In genomic region chr4:702618-703048, GRCh38 we compare ENCODE assay signal across 24 cellular contexts. TPM values are rescaled to one million over a fixed set of nuclear protein-coding genes. Genes with fewer than 3 reads are reported as not detected.
DNase-seq lines count a peak whose midpoint lies in the region; ATAC-seq, FAIRE-seq and TF ChIP-seq lines count a peak whose summit lies in the region.
"Had no signal": no experiment of that assay in that cellular context is flagged by ENCODE, and none has a peak within 500 bp of the region (broad histone marks: within the 10 kb centered on the region; RNA-seq: fewer than 3 reads in every experiment).

No MANE protein-coding gene starts in this region.

- POLR2A ChIA-PET in CD4-positive, alpha-beta T cell (lab: Charles Lee), result no interaction called here
- POLR2A ChIA-PET in K562 (lab: Yijun Ruan, JAX), result interaction anchor here (0.6 to 1.4 kb wide), 3 partner anchors 8 to 291 kb away, joined by 3 read pairs; no protein-coding TSS in a partner anchor
- POLR2A ChIA-PET in activated CD4-positive, alpha-beta T cell treated with anti-CD3 and anti-CD28 coated beads for 36 hours (lab: Charles Lee), result no interaction called here

- TF ChIP-seq POLR2A in K562 (conservative IDR thresholded peaks at IDR 0.05) (no peak), spleen (IDR thresholded peaks at IDR 0.05) (no peak)

- no peak overlapping the region for H2BK120ac ChIP-seq in mesenchymal stem cell (ENCODE audit: low read depth, low read length)

- H4K8ac ChIP-seq in mesenchymal stem cell (ENCODE audit: low read length), result no peak overlapping the region

- H3K4me3 ChIP-seq in K562, result no peak overlapping the region
- H3K4me3 ChIP-seq in mesenchymal stem cell (ENCODE audit: insufficient read depth in 1 of 2, low read depth in 1 of 2, low read length in 2 of 2), result no peak overlapping the region
- H3K4me3 ChIP-seq in spleen, result no peak overlapping the region
- H3K4me3 ChIP-seq: BLaER1 treated with 17β-estradiol and CSF1 and Interleukin-3, amounts not matched to agents 10 nM and 100 nM; GM23338; MG63 had no signal

- peak overlapping the region; percentile 38 for H3K4me3 Mint-ChIP-seq in CD4-positive, alpha-beta T cell
- no peak overlapping the region for H3K4me3 Mint-ChIP-seq in stimulated activated effector memory CD8-positive, alpha-beta T cell treated with anti-CD3 and anti-CD28 coated beads, Interleukin-12 subunit alpha, Interleukin-12 subunit beta, amount 100 ng/mL, for 72 hours
- H3K4me3 Mint-ChIP-seq in activated CD4-positive, alpha-beta T cell treated with anti-CD3 and anti-CD28 coated beads for 36 hours, result no peak overlapping the region
- H3K4me3 Mint-ChIP-seq: GM23338 had no signal

- peaks cover 9% of the 10 kb centered on the region for H3K4me1 Mint-ChIP-seq in CD4-positive, alpha-beta T cell (ENCODE audit: low read depth)
- H3K4me1 Mint-ChIP-seq in stimulated activated effector memory CD8-positive, alpha-beta T cell treated with anti-CD3 and anti-CD28 coated beads, Interleukin-12 subunit alpha, Interleukin-12 subunit beta, amount 100 ng/mL, for 72 hours, result peaks cover 26% of the 10 kb centered on the region
- peaks cover 10% of the 10 kb centered on the region for H3K4me1 Mint-ChIP-seq in activated CD4-positive, alpha-beta T cell treated with anti-CD3 and anti-CD28 coated beads for 36 hours

- DNase-seq in CD4-positive, alpha-beta T cell, result no peak
- DNase-seq in K562 (ENCODE audit: extremely low read depth in 1 of 4, low spot score in 3 of 4) (peak; percentile 81 to 90 (median 85)), mesenchymal stem cell (no peak), spleen (peak; percentile 72)
- no peak for DNase-seq in stimulated activated effector memory CD8-positive, alpha-beta T cell treated with anti-CD3 and anti-CD28 coated beads, Interleukin-12 subunit alpha, Interleukin-12 subunit beta, amount 100 ng/mL, for 72 hours (ENCODE audit: low spot score in 2 of 2)
- DNase-seq in activated CD4-positive, alpha-beta T cell treated with anti-CD3 and anti-CD28 coated beads for 36 hours, result no peak
- DNase-seq: Calu3; CD8-positive, alpha-beta memory T cell; DMS153; Kasumi-1; MG63; NCI-H1417 treated with DMSO at 0.1 percent for 48 hours; NCI-H187; NK-92 treated with Interleukin-12 subunit alpha and Interleukin-12 subunit beta, amount 100 ng/mL, for 24 hours; SIG-M5; SK-N-SH had no signal

- CTCF ChIA-PET in CD4-positive, alpha-beta T cell (lab: Charles Lee), result no interaction called here
- CTCF ChIA-PET in K562 (lab: Yijun Ruan, JAX; ENCODE audit: low intra/inter-chr PET ratio), result no interaction called here
- CTCF ChIA-PET in activated CD4-positive, alpha-beta T cell treated with anti-CD3 and anti-CD28 coated beads for 36 hours (lab: Charles Lee), result no interaction called here

- no peaks in the 10 kb centered on the region for H3K36me3 ChIP-seq in K562 (ENCODE audit: control insufficient read depth, insufficient read depth, low read length)
- no peaks in the 10 kb centered on the region for H3K36me3 ChIP-seq in mesenchymal stem cell (ENCODE audit: control insufficient read depth in 1 of 2, insufficient read depth in 2 of 2, low read depth in 1 of 2, low read length in 2 of 2)
- H3K36me3 ChIP-seq in spleen, result no peaks in the 10 kb centered on the region
- H3K36me3 ChIP-seq: BLaER1 treated with 17β-estradiol and CSF1 and Interleukin-3, amounts not matched to agents 10 nM and 100 nM; MG63 had no signal

- no peak overlapping the region for H3K14ac ChIP-seq in mesenchymal stem cell (ENCODE audit: low read length in 2 of 2)

- H3K9me3 ChIP-seq in CD4-positive, alpha-beta T cell (ENCODE audit: control insufficient read depth, low read length), result no peaks in the 10 kb centered on the region
- H3K9me3 ChIP-seq in K562 (replicated peaks; ENCODE audit: control insufficient read depth, insufficient read depth, low read depth, low read length) (no peaks in the 10 kb centered on the region), mesenchymal stem cell (ENCODE audit: control insufficient read depth, low read length) (no peaks in the 10 kb centered on the region), spleen (no peaks in the 10 kb centered on the region)
- H3K9me3 ChIP-seq: MG63, SK-N-SH had no signal

- peaks cover 4% of the 10 kb centered on the region for H3K9me1 ChIP-seq in K562 (ENCODE audit: control insufficient read depth, insufficient read depth, low read length)

- H2BK5ac ChIP-seq in mesenchymal stem cell (ENCODE audit: low read depth, low read length, poor library complexity, severe bottlenecking), result no peak overlapping the region

- FAIRE-seq in K562 (lab: Jason Lieb, UNC), result peak; percentile 79
- FAIRE-seq: GM12891 had no signal

- peaks cover 17% of the 10 kb centered on the region for H3K79me2 ChIP-seq in K562 (ENCODE audit: control insufficient read depth, insufficient read depth, low read length)

- no peak overlapping the region for H3K18ac ChIP-seq in mesenchymal stem cell (ENCODE audit: low read depth in 1 of 2, low read length in 2 of 2)

- H3K4me1 ChIP-seq in K562 (replicated peaks in 1 of 2; ENCODE audit: control insufficient read depth in 2 of 2, insufficient read depth in 2 of 2, low read length in 2 of 2) (peaks cover 29 to 77% of the 10 kb centered on the region in 2 experiments; a peak in 4 of 5 replicates), mesenchymal stem cell (ENCODE audit: control insufficient read depth, insufficient read depth, low read depth, low read length) (peaks cover 19% of the 10 kb centered on the region), spleen (peaks cover 10 to 62% (median 30%) of the 10 kb centered on the region in 6 donors)

- no peak overlapping the region for H3K27ac ChIP-seq in CD4-positive, alpha-beta T cell (ENCODE audit: low read depth, low read length)
- H3K27ac ChIP-seq in K562 (ENCODE audit: extremely low read depth, low read depth, low read length) (peak overlapping the region; percentile 74), mesenchymal stem cell (ENCODE audit: low read length, poor library complexity, severe bottlenecking) (no peak overlapping the region), spleen (no peak overlapping the region)
- H3K27ac ChIP-seq: RWPE1 had no signal

- in situ Hi-C loops in K562 (cut with MboI), result no loop called here

- H3K79me1 ChIP-seq in mesenchymal stem cell (replicated peaks; ENCODE audit: low read length, poor library complexity, severe bottlenecking), result peaks cover 3% of the 10 kb centered on the region

- H3K27me3 ChIP-seq in CD4-positive, alpha-beta T cell (ENCODE audit: control insufficient read depth, insufficient read depth, low read length), result no peaks in the 10 kb centered on the region
- H3K27me3 ChIP-seq in K562 (ENCODE audit: control insufficient read depth in 2 of 2, insufficient read depth in 2 of 2, low read length in 2 of 2), result no peaks in the 10 kb centered on the region
- peaks cover 0 to 15% of the 10 kb centered on the region in 2 experiments for H3K27me3 ChIP-seq in mesenchymal stem cell (ENCODE audit: control insufficient read depth in 1 of 2, insufficient read depth in 1 of 2, low read length in 2 of 2)
- H3K27me3 ChIP-seq in spleen (replicated peaks in 1 of 7), result no peaks in the 10 kb centered on the region
- H3K27me3 ChIP-seq: BLaER1 treated with 17β-estradiol and CSF1 and Interleukin-3, amounts not matched to agents 10 nM and 100 nM; MG63 had no signal

- no peak overlapping the region for H3K4ac ChIP-seq in mesenchymal stem cell (ENCODE audit: low read depth in 1 of 2, low read length in 2 of 2)

- intact Hi-C loops in CD4-positive, alpha-beta T cell (cut with DNase I, micrococcal nuclease), result no loop called here
- intact Hi-C loops in K562 (cut with micrococcal nuclease) (no loop called here), spleen (cut with DNase I; ENCODE audit: low total_unique reads) (no loop called here)
- intact Hi-C loops in activated CD4-positive, alpha-beta T cell treated with anti-CD3 and anti-CD28 coated beads for 36 hours (cut with DNase I, micrococcal nuclease), result loop anchor here in 1 of 2 experiments (10.0 kb wide), 1 partner anchor 882 kb away; no protein-coding TSS in a partner anchor

- peak overlapping the region; percentile 69 for H3K4me2 ChIP-seq in K562 (ENCODE audit: insufficient read depth, low read length)
- H3K4me2 ChIP-seq in mesenchymal stem cell (ENCODE audit: low read length, poor library complexity, severe bottlenecking), result no peak overlapping the region
- H3K4me2 ChIP-seq: BLaER1 treated with 17β-estradiol and CSF1 and Interleukin-3, amounts not matched to agents 10 nM and 100 nM; GM23338; SK-N-SH had no signal

- no peak overlapping the region for H2AK5ac ChIP-seq in mesenchymal stem cell (ENCODE audit: low read length, severe bottlenecking)

- BruUV-seq in K562 (replicated peaks; lab: Mats Ljungman, UMichigan), result no TSS peak

- TF ChIP-seq RAD21 in K562 (CRISPR knock-in tag; conservative IDR thresholded peaks at IDR 0.05 in 1 of 2, IDR thresholded peaks at IDR 0.05 in 1 of 2), result no peak

- H3K27ac Mint-ChIP-seq in CD4-positive, alpha-beta T cell, result no peak overlapping the region
- no peak overlapping the region for H3K27ac Mint-ChIP-seq in stimulated activated effector memory CD8-positive, alpha-beta T cell treated with anti-CD3 and anti-CD28 coated beads, Interleukin-12 subunit alpha, Interleukin-12 subunit beta, amount 100 ng/mL, for 72 hours
- no peak overlapping the region for H3K27ac Mint-ChIP-seq in activated CD4-positive, alpha-beta T cell treated with anti-CD3 and anti-CD28 coated beads for 36 hours
- H3K27ac Mint-ChIP-seq: GM23338 had no signal

- peak overlapping the region; percentile 63 to 81; a peak in 3 of 4 replicates for H3K9ac ChIP-seq in K562 (ENCODE audit: insufficient read depth in 1 of 2, low read depth in 2 of 2, low read length in 2 of 2)
- H3K9ac ChIP-seq in mesenchymal stem cell (ENCODE audit: low read length), result no peak overlapping the region
- H3K9ac ChIP-seq: BLaER1 treated with 17β-estradiol and CSF1 and Interleukin-3, amounts not matched to agents 10 nM and 100 nM; SK-N-SH had no signal

- no peak overlapping the region for H2BK15ac ChIP-seq in mesenchymal stem cell (ENCODE audit: low read depth, poor library complexity, severe bottlenecking)

- H3K36me3 Mint-ChIP-seq in CD4-positive, alpha-beta T cell (ENCODE audit: low read depth), result no peaks in the 10 kb centered on the region
- H3K36me3 Mint-ChIP-seq in stimulated activated effector memory CD8-positive, alpha-beta T cell treated with anti-CD3 and anti-CD28 coated beads, Interleukin-12 subunit alpha, Interleukin-12 subunit beta, amount 100 ng/mL, for 72 hours, result peaks cover 7% of the 10 kb centered on the region
- H3K36me3 Mint-ChIP-seq in activated CD4-positive, alpha-beta T cell treated with anti-CD3 and anti-CD28 coated beads for 36 hours (ENCODE audit: low read depth), result no peaks in the 10 kb centered on the region

- no peak overlapping the region for H2BK12ac ChIP-seq in mesenchymal stem cell (ENCODE audit: low read length in 2 of 2)

- WGBS in K562 (ENCODE audit: insufficient coverage, low coverage, missing lambda C conversion rate), result 2% methylated on average over 7 of the region's 7 CpGs
- 73% methylated on average over 7 of the region's 7 CpGs for WGBS in mesenchymal stem cell
- WGBS in spleen, 5 donors, result 78 to 88% (median 82%) methylated on average over 7 of the region's 7 CpGs

- no peaks in the 10 kb centered on the region for H3K9me3 Mint-ChIP-seq in CD4-positive, alpha-beta T cell
- H3K9me3 Mint-ChIP-seq in stimulated activated effector memory CD8-positive, alpha-beta T cell treated with anti-CD3 and anti-CD28 coated beads, Interleukin-12 subunit alpha, Interleukin-12 subunit beta, amount 100 ng/mL, for 72 hours, result no peaks in the 10 kb centered on the region
- H3K9me3 Mint-ChIP-seq in activated CD4-positive, alpha-beta T cell treated with anti-CD3 and anti-CD28 coated beads for 36 hours (ENCODE audit: low read depth), result no peaks in the 10 kb centered on the region
- H3K9me3 Mint-ChIP-seq: CD8-positive, alpha-beta memory T cell; GM23338 had no signal

- no peak for ATAC-seq in CD4-positive, alpha-beta T cell (ENCODE audit: poor library complexity)
- ATAC-seq in K562 (peak; percentile 60), HG03439 (IDR thresholded peaks at IDR 0.05; ENCODE audit: unreplicated experiment) (no peak)
- no peak for ATAC-seq in stimulated activated effector memory CD8-positive, alpha-beta T cell treated with anti-CD3 and anti-CD28 coated beads, Interleukin-12 subunit alpha, Interleukin-12 subunit beta, amount 100 ng/mL, for 72 hours
- no peak for ATAC-seq in activated CD4-positive, alpha-beta T cell treated with anti-CD3 and anti-CD28 coated beads for 36 hours
- ATAC-seq: GM23338, HCT116 had no signal

- H4K91ac ChIP-seq in mesenchymal stem cell (ENCODE audit: low read length), result peak overlapping the region; percentile 20

- H2AFZ ChIP-seq in K562 (ENCODE audit: low read depth, low read length) (peak overlapping the region; percentile 83), mesenchymal stem cell (ENCODE audit: low read depth, low read length) (no peak overlapping the region)
- H2AFZ ChIP-seq: GM23338 had no signal

- no peak; the same call in 1 of the 2 replicates for TF ChIP-seq EP300 in K562 (IDR thresholded peaks at IDR 0.05; ENCODE audit: low read length)

- no peak overlapping the region for H3K23ac ChIP-seq in mesenchymal stem cell (ENCODE audit: low read length in 2 of 2)

- H4K20me1 ChIP-seq in K562 (replicated peaks; ENCODE audit: control insufficient read depth, insufficient read depth, low read length), result no peaks in the 10 kb centered on the region

- TF ChIP-seq CTCF in CD4-positive, alpha-beta T cell (IDR thresholded peaks at IDR 0.05), result no peak
- TF ChIP-seq CTCF in K562 (IDR thresholded peaks at IDR 0.05 in 2 of 3, conservative IDR thresholded peaks at IDR 0.05 in 1 of 3; ENCODE audit: insufficient read depth in 2 of 3, low read depth in 1 of 3, low read length in 3 of 3), result no peak
- TF ChIP-seq CTCF in spleen (IDR thresholded peaks at IDR 0.05 in 8 of 11, conservative IDR thresholded peaks at IDR 0.05 in 3 of 11), result no peak

- no peaks in the 10 kb centered on the region for H3K27me3 Mint-ChIP-seq in CD4-positive, alpha-beta T cell
- H3K27me3 Mint-ChIP-seq in activated CD4-positive, alpha-beta T cell treated with anti-CD3 and anti-CD28 coated beads for 36 hours, result no peaks in the 10 kb centered on the region
- H3K27me3 Mint-ChIP-seq: CD8-positive, alpha-beta memory T cell had no signal

RNA-seq across cellular contexts. Expression of gene PCGF3, which starts 3.0 kb away (rescaled TPM):
- 10 to 100 TPM; 45.1 to 48.6 TPM for total RNA-seq in CD4-positive, alpha-beta T cell
- total RNA-seq in K562 (2011; cell fraction: chromatin; rRNA removed; ENCODE audit: low replicate concordance), result 122 and 175 TPM in 2 replicates
- 123 and 128 TPM in 2 replicates for total RNA-seq in K562 (2011; cell fraction: nucleolus; rRNA removed)
- 119 and 129 TPM in 2 replicates for total RNA-seq in K562 (2011; cell fraction: nucleoplasm; rRNA removed)
- total RNA-seq in K562 (2014; rRNA removed) (31.3 and 39.9 TPM in 2 replicates), K562 (2014; rRNA removed; fragmentation: Illumina TruSeq; extraction: Trizol) (13.3 and 14.7 TPM in 2 replicates), K562 (2015; rRNA removed; fragmentation: Illumina TruSeq; extraction: Trizol) (19.1 and 20.3 TPM in 2 replicates), K562 (2021) (39.6 and 46.1 TPM in 2 replicates), spleen (100 to 1,000 TPM in 1 of 7 donors, 10 to 100 TPM in 6; 52.0 to 102 (median 80.3) TPM)
- polyA plus RNA-seq in K562 (2011; rRNA removed) (37.2 and 42.2 TPM in 2 replicates), K562 (2014; fragmentation: Illumina TruSeq; extraction: Trizol) (18.9 and 20.4 TPM in 2 replicates), K562 (2014; fragmentation: Nextera tagmentation; extraction: Ambion mirVana) (1 to 10 TPM; 2.6 to 4.3 TPM), K562 (2014; rRNA removed) (40.1 and 40.2 TPM in 2 replicates), spleen (10 to 100 TPM; 29.7 to 84.2 (median 53.3) TPM)
- 35.7 and 39.0 TPM in 2 replicates for polyA plus RNA-seq in K562 (2011; cell fraction: cytosol; rRNA removed)
- 197 and 242 TPM in 2 replicates for polyA plus RNA-seq in K562 (2011; cell fraction: nucleus; rRNA removed)
- polyA plus RNA-seq in K562 (2012), result 22.9 and 34.4 TPM in 2 replicates
- 25.9 and 30.6 TPM in 2 replicates for polyA minus RNA-seq in K562 (2011; rRNA and poly(A)+ RNA removed)
- 22.7 and 34.9 TPM in 2 replicates for polyA minus RNA-seq in K562 (2011; cell fraction: cytosol; rRNA and poly(A)+ RNA removed)
- 74.0 and 79.4 TPM in 2 replicates for polyA minus RNA-seq in K562 (2011; cell fraction: nucleus; rRNA and poly(A)+ RNA removed)
- polyA plus RNA-seq in mesenchymal stem cell (2013, experiment 1 of 2), result 33.6 TPM
- 32.1 TPM for polyA plus RNA-seq in mesenchymal stem cell (2013, experiment 2 of 2)
- 10 to 100 TPM; 20.6 to 22.5 TPM for total RNA-seq in activated CD4-positive, alpha-beta T cell treated with anti-CD3 and anti-CD28 coated beads for 36 hours

RNA-seq across cellular contexts. Expression of gene SLC49A3, which starts 13.7 kb away (rescaled TPM):
- under 1 TPM; 0.22 to 0.91 TPM for total RNA-seq in CD4-positive, alpha-beta T cell
- not detected in 2 replicates for total RNA-seq in K562 (2011; cell fraction: chromatin; rRNA removed; ENCODE audit: low replicate concordance)
- total RNA-seq in K562 (2011; cell fraction: nucleolus; rRNA removed), result 0.39 TPM in 1 of 2 replicates, not detected in the other
- 0.61 TPM in 1 of 2 replicates, not detected in the other for total RNA-seq in K562 (2011; cell fraction: nucleoplasm; rRNA removed)
- total RNA-seq in K562 (2014; rRNA removed) (not detected in 2 replicates), K562 (2014; rRNA removed; fragmentation: Illumina TruSeq; extraction: Trizol) (not detected in 2 replicates), K562 (2015; rRNA removed; fragmentation: Illumina TruSeq; extraction: Trizol) (not detected in 2 replicates), K562 (2021) (0.24 and 0.29 TPM in 2 replicates), spleen (10 to 100 TPM; 11.2 to 28.8 (median 21.2) TPM)
- polyA plus RNA-seq in K562 (2011; rRNA removed) (not detected in 2 replicates), K562 (2014; fragmentation: Illumina TruSeq; extraction: Trizol) (not detected in 2 replicates), K562 (2014; fragmentation: Nextera tagmentation; extraction: Ambion mirVana) (not detected), K562 (2014; rRNA removed) (0.18 and 0.41 TPM in 2 replicates), spleen (10 to 100 TPM in 2 of 3 donors, 1 to 10 TPM in 1; 5.6 to 19.3 (median 11.7) TPM)
- 0.03 and 0.22 TPM in 2 replicates for polyA plus RNA-seq in K562 (2011; cell fraction: cytosol; rRNA removed)
- 0.25 and 0.55 TPM in 2 replicates for polyA plus RNA-seq in K562 (2011; cell fraction: nucleus; rRNA removed)
- polyA plus RNA-seq in K562 (2012), result 0.21 and 0.30 TPM in 2 replicates
- not detected in 2 replicates for polyA minus RNA-seq in K562 (2011; rRNA and poly(A)+ RNA removed)
- polyA minus RNA-seq in K562 (2011; cell fraction: cytosol; rRNA and poly(A)+ RNA removed), result not detected in 2 replicates
- polyA minus RNA-seq in K562 (2011; cell fraction: nucleus; rRNA and poly(A)+ RNA removed), result not detected in 2 replicates
- polyA plus RNA-seq in mesenchymal stem cell (2013, experiment 1 of 2), result 1.4 TPM
- 1.3 TPM for polyA plus RNA-seq in mesenchymal stem cell (2013, experiment 2 of 2)
- under 1 TPM; 0.09 to 0.39 TPM for total RNA-seq in activated CD4-positive, alpha-beta T cell treated with anti-CD3 and anti-CD28 coated beads for 36 hours
- total RNA-seq: G401, NCI-H460 had no signal

RNA-seq across cellular contexts. Expression of gene MYL5, which starts 28.3 kb away (rescaled TPM):
- total RNA-seq in CD4-positive, alpha-beta T cell, result 10 to 100 TPM; 25.3 to 29.2 TPM
- 13.3 and 32.0 TPM in 2 replicates for total RNA-seq in K562 (2011; cell fraction: chromatin; rRNA removed; ENCODE audit: low replicate concordance)
- 19.7 and 19.9 TPM in 2 replicates for total RNA-seq in K562 (2011; cell fraction: nucleolus; rRNA removed)
- total RNA-seq in K562 (2011; cell fraction: nucleoplasm; rRNA removed), result 9.6 and 13.4 TPM in 2 replicates
- total RNA-seq in K562 (2014; rRNA removed) (4.9 and 6.2 TPM in 2 replicates), K562 (2014; rRNA removed; fragmentation: Illumina TruSeq; extraction: Trizol) (2.6 and 3.1 TPM in 2 replicates), K562 (2015; rRNA removed; fragmentation: Illumina TruSeq; extraction: Trizol) (5.1 and 5.9 TPM in 2 replicates), K562 (2021) (9.1 and 10.0 TPM in 2 replicates), spleen (10 to 100 TPM in 6 of 7 donors, 1 to 10 TPM in 1; 9.2 to 28.2 (median 14.6) TPM)
- polyA plus RNA-seq in K562 (2011; rRNA removed) (3.8 and 4.1 TPM in 2 replicates), K562 (2014; fragmentation: Illumina TruSeq; extraction: Trizol) (3.4 and 5.5 TPM in 2 replicates), K562 (2014; fragmentation: Nextera tagmentation; extraction: Ambion mirVana) (1 to 10 TPM; 1.4 TPM), K562 (2014; rRNA removed) (6.0 and 6.9 TPM in 2 replicates), spleen (10 to 100 TPM; 18.9 to 32.6 (median 20.0) TPM)
- polyA plus RNA-seq in K562 (2011; cell fraction: cytosol; rRNA removed), result 2.8 TPM in 2 replicates
- polyA plus RNA-seq in K562 (2011; cell fraction: nucleus; rRNA removed), result 18.2 and 29.5 TPM in 2 replicates
- 9.3 and 13.7 TPM in 2 replicates for polyA plus RNA-seq in K562 (2012)
- 3.1 and 4.0 TPM in 2 replicates for polyA minus RNA-seq in K562 (2011; rRNA and poly(A)+ RNA removed)
- polyA minus RNA-seq in K562 (2011; cell fraction: cytosol; rRNA and poly(A)+ RNA removed), result 0.76 and 1.5 TPM in 2 replicates
- 11.0 and 13.6 TPM in 2 replicates for polyA minus RNA-seq in K562 (2011; cell fraction: nucleus; rRNA and poly(A)+ RNA removed)
- 15.0 TPM for polyA plus RNA-seq in mesenchymal stem cell (2013, experiment 1 of 2)
- polyA plus RNA-seq in mesenchymal stem cell (2013, experiment 2 of 2), result 13.1 TPM
- total RNA-seq in activated CD4-positive, alpha-beta T cell treated with anti-CD3 and anti-CD28 coated beads for 36 hours, result 10 to 100 TPM; 13.7 to 16.4 TPM

RNA-seq across cellular contexts. Expression of gene ATP5ME, which starts 28.6 kb away (rescaled TPM):
- 100 to 1,000 TPM; 109 to 126 TPM for total RNA-seq in CD4-positive, alpha-beta T cell
- total RNA-seq in K562 (2011; cell fraction: chromatin; rRNA removed; ENCODE audit: low replicate concordance), result 72.8 and 88.6 TPM in 2 replicates
- total RNA-seq in K562 (2011; cell fraction: nucleolus; rRNA removed), result 122 and 189 TPM in 2 replicates
- 125 and 130 TPM in 2 replicates for total RNA-seq in K562 (2011; cell fraction: nucleoplasm; rRNA removed)
- total RNA-seq in K562 (2014; rRNA removed) (746 and 978 TPM in 2 replicates), K562 (2014; rRNA removed; fragmentation: Illumina TruSeq; extraction: Trizol) (839 and 887 TPM in 2 replicates), K562 (2015; rRNA removed; fragmentation: Illumina TruSeq; extraction: Trizol) (914 and 930 TPM in 2 replicates), K562 (2021) (509 and 535 TPM in 2 replicates), spleen (100 to 1,000 TPM in 4 of 7 donors, 10 to 100 TPM in 3; 51.7 to 187 (median 160) TPM)
- polyA plus RNA-seq in K562 (2011; rRNA removed) (573 and 595 TPM in 2 replicates), K562 (2014; fragmentation: Illumina TruSeq; extraction: Trizol) (632 and 822 TPM in 2 replicates), K562 (2014; fragmentation: Nextera tagmentation; extraction: Ambion mirVana) (1,000 to 10,000 TPM; 2,400 to 2,480 TPM), K562 (2014; rRNA removed) (987 and 1,053 TPM in 2 replicates), spleen (100 to 1,000 TPM; 444 to 497 (median 461) TPM)
- 589 and 678 TPM in 2 replicates for polyA plus RNA-seq in K562 (2011; cell fraction: cytosol; rRNA removed)
- 222 and 265 TPM in 2 replicates for polyA plus RNA-seq in K562 (2011; cell fraction: nucleus; rRNA removed)
- polyA plus RNA-seq in K562 (2012), result 689 and 2,439 TPM in 2 replicates
- polyA minus RNA-seq in K562 (2011; rRNA and poly(A)+ RNA removed), result 147 and 173 TPM in 2 replicates
- polyA minus RNA-seq in K562 (2011; cell fraction: cytosol; rRNA and poly(A)+ RNA removed), result 96.7 and 103 TPM in 2 replicates
- 41.5 and 69.1 TPM in 2 replicates for polyA minus RNA-seq in K562 (2011; cell fraction: nucleus; rRNA and poly(A)+ RNA removed)
- 1,109 TPM for polyA plus RNA-seq in mesenchymal stem cell (2013, experiment 1 of 2)
- polyA plus RNA-seq in mesenchymal stem cell (2013, experiment 2 of 2), result 1,079 TPM
- total RNA-seq in activated CD4-positive, alpha-beta T cell treated with anti-CD3 and anti-CD28 coated beads for 36 hours, result 100 to 1,000 TPM; 147 to 210 TPM

Comparison
In these comparisons a context has a peak if more than half of its experiments do, and no peak if none do; other contexts are left out.
1. DNase-seq: peak in K562 (4 of 4) and spleen (single experiment); none in CD4-positive, alpha-beta T cell (0 of 10), mesenchymal stem cell (single experiment), stimulated activated effector memory CD8-positive, alpha-beta T cell treated with anti-CD3 and anti-CD28 coated beads, Interleukin-12 subunit alpha, Interleukin-12 subunit beta, amount 100 ng/mL, for 72 hours (0 of 2) and activated CD4-positive, alpha-beta T cell treated with anti-CD3 and anti-CD28 coated beads for 36 hours (single experiment).
2. RNA of gene SLC49A3, which starts 13.7 kb away (total RNA-seq): 11.2 to 28.8 TPM in spleen; 0.22 to 0.91 TPM in CD4-positive, alpha-beta T cell, 0.09 to 0.39 TPM in activated CD4-positive, alpha-beta T cell treated with anti-CD3 and anti-CD28 coated beads for 36 hours and 0.24 to 0.61 TPM in K562; every median in the first group is over 4 times any median in the second.